Comparison of ENCODE assay signal across 1 cellular context in genomic region chr3:9769012-9769411, GRCh38.
TF ChIP-seq lines count a peak whose summit lies in the region.

No MANE protein-coding gene starts in this region.

TF ChIP-seq in WTC11, 78 proteins besides CTCF, POLR2A, EP300 and RAD21 (continued from another document):
- TF ChIP-seq E2F5 (CRISPR knock-in tag; IDR thresholded peaks at IDR 0.05) (no peak), ZNF263 (CRISPR knock-in tag; IDR thresholded peaks at IDR 0.05; ENCODE audit: low read depth) (no peak), SMAD4 (CRISPR knock-in tag; IDR thresholded peaks at IDR 0.05) (no peak), ATF1 (CRISPR knock-in tag; IDR thresholded peaks at IDR 0.05) (no peak), GRHL2 (CRISPR knock-in tag; IDR thresholded peaks at IDR 0.05; ENCODE audit: insufficient replicate concordance, severe bottlenecking) (no peak), FOXP1 (CRISPR knock-in tag; IDR thresholded peaks at IDR 0.05; ENCODE audit: borderline replicate concordance) (no peak), ZNF281 (CRISPR knock-in tag; IDR thresholded peaks at IDR 0.05) (no peak), ZNF671 (CRISPR knock-in tag; IDR thresholded peaks at IDR 0.05) (no peak), NR2C2 (CRISPR knock-in tag; IDR thresholded peaks at IDR 0.05) (no peak), NFYB (CRISPR knock-in tag; conservative IDR thresholded peaks at IDR 0.05; ENCODE audit: low read depth) (no peak), ZBTB21 (CRISPR knock-in tag; IDR thresholded peaks at IDR 0.05; ENCODE audit: borderline replicate concordance) (no peak), TCF7 (CRISPR knock-in tag; IDR thresholded peaks at IDR 0.05; ENCODE audit: low read depth) (no peak), PREB (CRISPR knock-in tag; IDR thresholded peaks at IDR 0.05; ENCODE audit: borderline replicate concordance) (no peak), MLX (CRISPR knock-in tag; IDR thresholded peaks at IDR 0.05) (no peak), RORB (CRISPR knock-in tag; IDR thresholded peaks at IDR 0.05) (no peak)
